7 cellular contexts compared by ENCODE assay signal in the genomic region with DNA sequence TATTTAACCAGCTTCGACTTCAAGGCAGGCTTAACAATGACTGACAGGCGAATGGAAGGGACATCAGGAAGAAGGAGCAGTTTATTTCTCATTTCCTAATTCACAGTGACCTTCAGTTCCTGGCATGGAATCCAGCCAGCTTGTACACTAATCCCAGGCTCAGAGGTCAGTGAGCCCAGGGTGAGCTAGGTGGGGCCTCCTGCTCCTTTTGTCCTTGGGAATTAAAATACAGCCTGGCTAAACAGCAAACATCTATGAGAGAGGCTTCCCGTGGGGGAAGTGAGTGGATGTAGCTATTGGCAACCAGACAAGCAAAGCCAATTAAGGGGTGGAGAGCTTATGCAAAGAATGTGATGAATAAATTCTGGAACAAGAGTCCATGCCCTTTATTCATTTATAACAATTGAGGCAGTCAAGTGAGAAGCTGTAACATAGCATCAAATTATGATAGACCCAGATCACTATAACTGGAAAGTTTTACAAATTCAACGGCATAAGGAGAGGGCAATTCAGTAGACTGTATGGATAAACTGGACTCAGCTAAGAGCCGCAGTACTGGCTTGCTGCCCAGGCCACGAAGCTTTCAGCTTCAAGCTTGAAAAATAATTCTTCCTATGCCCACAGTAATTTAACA. TPM values are rescaled to one million over a fixed set of nuclear protein-coding genes. Genes with fewer than 3 reads are reported as not detected.
DNase-seq lines count a peak whose midpoint lies in the region; ATAC-seq and TF ChIP-seq lines count a peak whose summit lies in the region.

No MANE protein-coding gene starts in this region.

- H3K36me3 Mint-ChIP-seq in IgD-negative memory B cell = peaks cover 11% of the 10 kb centered on the region

- no peak overlapping the region for H3K4me2 ChIP-seq in neuronal stem cell (ENCODE audit: insufficient read depth, low read length, poor library complexity, severe bottlenecking)

- TF ChIP-seq CTCF in esophagus squamous epithelium (IDR thresholded peaks at IDR 0.05) = no peak

- no peak overlapping the region for H3K23ac ChIP-seq in neuronal stem cell (ENCODE audit: low read depth, low read length, poor library complexity)

- no peak overlapping the region for H2AK5ac ChIP-seq in neuronal stem cell (ENCODE audit: low read depth, low read length)

- H4K8ac ChIP-seq in neuronal stem cell (ENCODE audit: low read depth, low read length) = no peak overlapping the region

- H3K36me3 ChIP-seq in esophagus squamous epithelium (peaks cover 0 to 70% (median 0%) of the 10 kb centered on the region in 3 donors), neuronal stem cell (replicated peaks in 1 of 2; ENCODE audit: control insufficient read depth in 2 of 2, insufficient read depth in 2 of 2, low read length in 2 of 2) (peaks cover 18 to 81% of the 10 kb centered on the region in 2 donors)

- no peak overlapping the region for H3K4me3 ChIP-seq in esophagus squamous epithelium
- no peak overlapping the region for H3K4me3 ChIP-seq in neuronal stem cell (ENCODE audit: low read length in 2 of 2)

- DNase-seq in SHP77 (lab: John Stamatoyannopoulos, UW) (peak; percentile 87 to 95), esophagus squamous epithelium (lab: John Stamatoyannopoulos, UW) (no peak), neuronal stem cell (ENCODE audit: low spot score) (peak; percentile 81)

- peak overlapping the region; percentile 72 to 85 (median 81) for H3K27ac Mint-ChIP-seq in IgD-negative memory B cell

- H3K18ac ChIP-seq in neuronal stem cell (ENCODE audit: low read length) = no peak overlapping the region

- peak overlapping the region; percentile 56 to 81 (median 77) for H3K27ac ChIP-seq in esophagus squamous epithelium
- peak overlapping the region; percentile 63 for H3K27ac ChIP-seq in neuronal stem cell (replicated peaks; ENCODE audit: low read length)

- no peak overlapping the region for H2AFZ ChIP-seq in neuronal stem cell (ENCODE audit: low read length)

- 30 to 31% methylated on average over 6 of the region's 6 CpGs for whole genome bisulfite sequencing in esophagus squamous epithelium, 2 donors
- no CpG with 5 or more reads among the region's 6 CpGs for WGBS in neuronal stem cell (ENCODE audit: extremely low coverage in 2 of 2, insufficient read length in 2 of 2, insufficient replicate concordance in 1 of 2), 2 donors

- intact Hi-C loops in esophagus squamous epithelium (cut with DNase I) = loop anchor here (10.0 kb wide), 1 partner anchor 55 kb away; a partner anchor contains a TSS

- H3K4me1 ChIP-seq in esophagus squamous epithelium (peaks cover 0 to 60% (median 41%) of the 10 kb centered on the region in 3 donors), neuronal stem cell (ENCODE audit: control insufficient read depth in 2 of 2, insufficient read depth in 1 of 2, low read depth in 1 of 2, low read length in 2 of 2) (peaks cover 10 to 18% of the 10 kb centered on the region in 2 donors)

- H4K91ac ChIP-seq in neuronal stem cell (ENCODE audit: low read depth, low read length, poor library complexity) = no peak overlapping the region

- H3K9me3 Mint-ChIP-seq in IgD-negative memory B cell = no peaks in the 10 kb centered on the region

- TF ChIP-seq POLR2A in esophagus squamous epithelium (IDR thresholded peaks at IDR 0.05) = no peak

- H3K14ac ChIP-seq in neuronal stem cell (ENCODE audit: low read length) = no peak overlapping the region

- no peak overlapping the region for H3K9ac ChIP-seq in neuronal stem cell (ENCODE audit: low read depth, low read length, poor library complexity)

- peaks cover 40 to 55% (median 53%) of the 10 kb centered on the region in 3 donors for H3K4me1 Mint-ChIP-seq in IgD-negative memory B cell

- H2BK5ac ChIP-seq in neuronal stem cell (ENCODE audit: low read length) = no peak overlapping the region

- H2BK15ac ChIP-seq in neuronal stem cell (ENCODE audit: low read length) = no peak overlapping the region

- no peaks in the 10 kb centered on the region for H3K27me3 ChIP-seq in esophagus squamous epithelium
- no peaks in the 10 kb centered on the region for H3K27me3 ChIP-seq in neuronal stem cell (ENCODE audit: control insufficient read depth in 3 of 3, insufficient read depth in 3 of 3, low read depth in 1 of 3, low read length in 3 of 3)

- H3K9me3 ChIP-seq in esophagus squamous epithelium = no peaks in the 10 kb centered on the region
- peaks cover 0 to 5% of the 10 kb centered on the region in 2 donors for H3K9me3 ChIP-seq in neuronal stem cell (replicated peaks in 1 of 2; ENCODE audit: control insufficient read depth in 2 of 2, insufficient read depth in 1 of 2, low read depth in 1 of 2, low read length in 2 of 2)

- no peak for ATAC-seq in GM21576 (IDR thresholded peaks at IDR 0.05; ENCODE audit: unreplicated experiment)
- no peak for ATAC-seq in GM18502 (IDR thresholded peaks at IDR 0.05; ENCODE audit: poor library complexity, unreplicated experiment)
- ATAC-seq in HG03571 (IDR thresholded peaks at IDR 0.05; ENCODE audit: unreplicated experiment) = no peak

- H3K4me3 Mint-ChIP-seq in IgD-negative memory B cell = no peak overlapping the region

- H3K79me1 ChIP-seq in neuronal stem cell (ENCODE audit: low read depth, low read length) = no peaks in the 10 kb centered on the region

- no peak overlapping the region for H3K4ac ChIP-seq in neuronal stem cell (ENCODE audit: low read length)

- no peak overlapping the region for H2BK12ac ChIP-seq in neuronal stem cell (ENCODE audit: low read length)

- no peak overlapping the region for H2BK120ac ChIP-seq in neuronal stem cell (ENCODE audit: low read depth, low read length)

- no peaks in the 10 kb centered on the region for H3K27me3 Mint-ChIP-seq in IgD-negative memory B cell

RNA-seq across cellular contexts. Expression of a gene that starts 57.1 kb away (rescaled TPM):
- 175 TPM for polyA plus RNA-seq in IgD-negative memory B cell
- total RNA-seq in esophagus squamous epithelium = 10 to 100 TPM; 21.9 to 34.4 (median 22.8) TPM
- 5.4 TPM for polyA plus RNA-seq in neuronal stem cell (2013, experiment 1 of 2)
- polyA plus RNA-seq in neuronal stem cell (2013, experiment 2 of 2) = 5.6 TPM
